Comparison of ENCODE assay signal across 1 cellular context in the genomic region with DNA sequence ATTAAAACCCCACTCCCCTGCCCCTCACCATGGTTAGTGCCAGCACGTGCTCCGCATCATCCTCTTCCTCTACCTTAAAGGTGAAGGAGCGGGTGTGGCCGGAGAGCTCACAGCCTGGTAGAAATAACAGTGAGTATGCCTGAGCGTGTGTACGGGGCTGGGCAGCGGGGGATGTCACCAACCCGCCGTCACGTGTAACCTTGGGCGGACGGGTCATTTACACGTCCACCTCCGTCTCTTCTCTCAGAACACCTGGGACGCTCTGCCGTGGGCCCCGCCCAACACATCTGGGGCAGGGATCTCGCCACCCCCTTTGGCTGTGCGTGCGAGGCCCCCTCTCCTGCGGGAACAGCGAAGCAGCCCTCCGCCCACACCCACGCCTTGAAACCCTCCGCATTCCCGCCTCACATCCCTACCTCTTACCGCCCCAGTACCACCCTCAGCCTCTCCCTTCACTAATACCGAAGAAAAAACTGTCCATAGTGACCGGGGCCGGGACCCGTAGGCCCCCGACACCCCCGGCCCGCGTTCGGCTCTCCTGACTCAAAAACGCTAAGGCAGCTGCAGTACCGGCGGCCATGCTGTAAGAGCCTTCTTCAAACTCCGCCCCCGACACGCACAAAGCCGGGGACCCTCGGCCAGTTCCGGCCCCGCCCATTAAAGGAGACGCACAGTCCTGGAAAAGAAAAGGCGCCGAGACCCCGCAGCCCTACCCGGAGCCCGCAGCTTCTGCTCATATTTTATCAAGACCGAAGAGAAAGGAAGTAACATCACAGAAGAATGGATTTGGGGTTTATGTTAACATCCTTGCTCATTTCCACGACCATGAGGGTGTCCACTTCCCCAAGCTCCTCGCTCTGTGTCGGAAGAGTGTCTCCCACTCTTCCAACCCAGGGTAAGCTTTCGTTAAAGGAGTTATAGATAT.
A peak's percentile ranks its signal among the peaks of the same experiment; 100 is the strongest.
TF ChIP-seq lines count a peak whose summit lies in the region.

A gene with protein sequence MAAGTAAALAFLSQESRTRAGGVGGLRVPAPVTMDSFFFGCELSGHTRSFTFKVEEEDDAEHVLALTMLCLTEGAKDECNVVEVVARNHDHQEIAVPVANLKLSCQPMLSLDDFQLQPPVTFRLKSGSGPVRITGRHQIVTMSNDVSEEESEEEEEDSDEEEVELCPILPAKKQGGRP (minus strand): TSS at position 636 of the 925 bp plus-strand sequence. CDS start 56 bp downstream, at position 580.

TF ChIP-seq in HepG2, 621 proteins besides CTCF, POLR2A, EP300 and RAD21 (continued from another document and continues in another):
- TF ChIP-seq CHCHD3 (CRISPR knock-in tag; IDR thresholded peaks at IDR 0.05) (no peak), ISL2 (CRISPR knock-in tag; IDR thresholded peaks at IDR 0.05) (no peak), ZNF883 (CRISPR knock-in tag; IDR thresholded peaks at IDR 0.05; ENCODE audit: not compliant biosample characterization) (no peak), ZNF567 (CRISPR knock-in tag; IDR thresholded peaks at IDR 0.05; ENCODE audit: borderline replicate concordance) (0 out of 2 replicates have a peak, but pooled peaks have one; percentile 51), HDAC2 (CRISPR knock-in tag; IDR thresholded peaks at IDR 0.05) (0 out of 2 replicates have a peak, but pooled peaks have one; percentile 34), NCOA1 (CRISPR knock-in tag; IDR thresholded peaks at IDR 0.05) (0 out of 2 replicates have a peak, but pooled peaks have one; percentile 58), ZNF780A (CRISPR knock-in tag; IDR thresholded peaks at IDR 0.05) (no peak), RFX1 (IDR thresholded peaks at IDR 0.05) (no peak), BORCS8-MEF2B (CRISPR knock-in tag; IDR thresholded peaks at IDR 0.05) (no peak), HMG20A (CRISPR knock-in tag; IDR thresholded peaks at IDR 0.05; ENCODE audit: borderline replicate concordance) (no peak), ZNF713 (CRISPR knock-in tag; IDR thresholded peaks at IDR 0.05) (no peak), YY1 (IDR thresholded peaks at IDR 0.05; ENCODE audit: insufficient read depth, insufficient replicate concordance, low read depth, low read length) (peak; percentile 95), KDM3A (CRISPR knock-in tag; IDR thresholded peaks at IDR 0.05; ENCODE audit: low read depth) (peak; percentile 23; the same call in 1 of the 2 replicates), NR3C1 (CRISPR knock-in tag; IDR thresholded peaks at IDR 0.05) (no peak), THAP11 (CRISPR knock-in tag; IDR thresholded peaks at IDR 0.05) (peak; percentile 79), ZFP41 (CRISPR knock-in tag; IDR thresholded peaks at IDR 0.05; ENCODE audit: borderline replicate concordance) (0 out of 2 replicates have a peak, but pooled peaks have one; percentile 69), ZNF256 (CRISPR knock-in tag; conservative IDR thresholded peaks at IDR 0.05) (no peak), ARNTL (CRISPR knock-in tag; IDR thresholded peaks at IDR 0.05) (no peak; the same call in 1 of the 2 replicates), ZNF580 (CRISPR knock-in tag; IDR thresholded peaks at IDR 0.05; ENCODE audit: borderline replicate concordance, low read depth) (no peak), ZNF510 (CRISPR knock-in tag; IDR thresholded peaks at IDR 0.05; ENCODE audit: low read depth) (0 out of 2 replicates have a peak, but pooled peaks have one; percentile 60), TCF7 (IDR thresholded peaks at IDR 0.05; ENCODE audit: low read depth) (no peak), ZNF556 (CRISPR knock-in tag; IDR thresholded peaks at IDR 0.05; ENCODE audit: borderline replicate concordance) (no peak; the same call in 1 of the 2 replicates), ZSCAN5A (CRISPR knock-in tag; IDR thresholded peaks at IDR 0.05; ENCODE audit: borderline replicate concordance) (no peak), DMAP1 (CRISPR knock-in tag; IDR thresholded peaks at IDR 0.05) (peak; percentile 78), ZNF761 (CRISPR knock-in tag; conservative IDR thresholded peaks at IDR 0.05) (peak; percentile 49; the same call in 1 of the 2 replicates), HNF4A (CRISPR knock-in tag; IDR thresholded peaks at IDR 0.05) (no peak), FLYWCH1 (CRISPR knock-in tag; IDR thresholded peaks at IDR 0.05) (no peak), ZKSCAN1 (IDR thresholded peaks at IDR 0.05; ENCODE audit: low read length) (no peak), MYC (CRISPR knock-in tag; IDR thresholded peaks at IDR 0.05; ENCODE audit: borderline replicate concordance) (peak; percentile 70), DPF2 (CRISPR knock-in tag; IDR thresholded peaks at IDR 0.05; ENCODE audit: borderline replicate concordance, low read depth) (no peak), KDM1A (CRISPR knock-in tag; IDR thresholded peaks at IDR 0.05) (no peak), PLSCR1 (CRISPR knock-in tag; IDR thresholded peaks at IDR 0.05; ENCODE audit: borderline replicate concordance) (no peak), NPAS2 (CRISPR knock-in tag; IDR thresholded peaks at IDR 0.05; ENCODE audit: borderline replicate concordance) (no peak), ZNF24 (IDR thresholded peaks at IDR 0.05) (no peak), KIAA2018 (CRISPR knock-in tag; IDR thresholded peaks at IDR 0.05; ENCODE audit: borderline replicate concordance) (no peak), NCOA2 (CRISPR knock-in tag; IDR thresholded peaks at IDR 0.05) (no peak; the same call in 1 of the 2 replicates)
- TF ChIP-seq, protein P1, sequence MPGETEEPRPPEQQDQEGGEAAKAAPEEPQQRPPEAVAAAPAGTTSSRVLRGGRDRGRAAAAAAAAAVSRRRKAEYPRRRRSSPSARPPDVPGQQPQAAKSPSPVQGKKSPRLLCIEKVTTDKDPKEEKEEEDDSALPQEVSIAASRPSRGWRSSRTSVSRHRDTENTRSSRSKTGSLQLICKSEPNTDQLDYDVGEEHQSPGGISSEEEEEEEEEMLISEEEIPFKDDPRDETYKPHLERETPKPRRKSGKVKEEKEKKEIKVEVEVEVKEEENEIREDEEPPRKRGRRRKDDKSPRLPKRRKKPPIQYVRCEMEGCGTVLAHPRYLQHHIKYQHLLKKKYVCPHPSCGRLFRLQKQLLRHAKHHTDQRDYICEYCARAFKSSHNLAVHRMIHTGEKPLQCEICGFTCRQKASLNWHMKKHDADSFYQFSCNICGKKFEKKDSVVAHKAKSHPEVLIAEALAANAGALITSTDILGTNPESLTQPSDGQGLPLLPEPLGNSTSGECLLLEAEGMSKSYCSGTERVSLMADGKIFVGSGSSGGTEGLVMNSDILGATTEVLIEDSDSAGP (CRISPR knock-in tag; IDR thresholded peaks at IDR 0.05; ENCODE audit: borderline replicate concordance) = peak; percentile 100
- TF ChIP-seq, protein P2, sequence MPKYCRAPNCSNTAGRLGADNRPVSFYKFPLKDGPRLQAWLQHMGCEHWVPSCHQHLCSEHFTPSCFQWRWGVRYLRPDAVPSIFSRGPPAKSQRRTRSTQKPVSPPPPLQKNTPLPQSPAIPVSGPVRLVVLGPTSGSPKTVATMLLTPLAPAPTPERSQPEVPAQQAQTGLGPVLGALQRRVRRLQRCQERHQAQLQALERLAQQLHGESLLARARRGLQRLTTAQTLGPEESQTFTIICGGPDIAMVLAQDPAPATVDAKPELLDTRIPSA (CRISPR knock-in tag; IDR thresholded peaks at IDR 0.05; ENCODE audit: borderline replicate concordance) = no peak
- TF ChIP-seq, protein P3, sequence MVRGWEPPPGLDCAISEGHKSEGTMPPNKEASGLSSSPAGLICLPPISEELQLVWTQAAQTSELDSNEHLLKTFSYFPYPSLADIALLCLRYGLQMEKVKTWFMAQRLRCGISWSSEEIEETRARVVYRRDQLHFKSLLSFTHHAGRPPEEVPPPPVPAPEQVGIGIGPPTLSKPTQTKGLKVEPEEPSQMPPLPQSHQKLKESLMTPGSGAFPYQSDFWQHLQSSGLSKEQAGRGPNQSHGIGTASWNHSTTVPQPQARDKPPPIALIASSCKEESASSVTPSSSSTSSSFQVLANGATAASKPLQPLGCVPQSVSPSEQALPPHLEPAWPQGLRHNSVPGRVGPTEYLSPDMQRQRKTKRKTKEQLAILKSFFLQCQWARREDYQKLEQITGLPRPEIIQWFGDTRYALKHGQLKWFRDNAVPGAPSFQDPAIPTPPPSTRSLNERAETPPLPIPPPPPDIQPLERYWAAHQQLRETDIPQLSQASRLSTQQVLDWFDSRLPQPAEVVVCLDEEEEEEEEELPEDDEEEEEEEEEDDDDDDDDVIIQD (CRISPR knock-in tag; IDR thresholded peaks at IDR 0.05; ENCODE audit: low read depth) = no peak
- TF ChIP-seq, protein P4, sequence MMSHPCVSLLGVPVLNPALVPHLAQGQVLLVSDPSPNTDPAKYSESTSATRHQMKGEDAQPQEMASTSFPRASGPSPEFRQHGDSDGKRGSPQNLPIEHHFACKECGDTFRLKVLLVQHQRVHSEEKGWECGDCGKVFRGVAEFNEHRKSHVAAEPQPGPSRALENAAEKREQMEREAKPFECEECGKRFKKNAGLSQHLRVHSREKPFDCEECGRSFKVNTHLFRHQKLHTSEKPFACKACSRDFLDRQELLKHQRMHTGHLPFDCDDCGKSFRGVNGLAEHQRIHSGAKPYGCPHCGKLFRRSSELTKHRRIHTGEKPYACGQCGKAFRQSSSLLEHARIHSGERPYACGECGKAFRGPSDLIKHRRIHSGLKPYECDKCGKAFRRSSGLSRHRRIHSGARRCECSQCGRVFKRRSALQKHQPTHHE (CRISPR knock-in tag; IDR thresholded peaks at IDR 0.05; ENCODE audit: borderline replicate concordance) = no peak
- TF ChIP-seq, protein P5, sequence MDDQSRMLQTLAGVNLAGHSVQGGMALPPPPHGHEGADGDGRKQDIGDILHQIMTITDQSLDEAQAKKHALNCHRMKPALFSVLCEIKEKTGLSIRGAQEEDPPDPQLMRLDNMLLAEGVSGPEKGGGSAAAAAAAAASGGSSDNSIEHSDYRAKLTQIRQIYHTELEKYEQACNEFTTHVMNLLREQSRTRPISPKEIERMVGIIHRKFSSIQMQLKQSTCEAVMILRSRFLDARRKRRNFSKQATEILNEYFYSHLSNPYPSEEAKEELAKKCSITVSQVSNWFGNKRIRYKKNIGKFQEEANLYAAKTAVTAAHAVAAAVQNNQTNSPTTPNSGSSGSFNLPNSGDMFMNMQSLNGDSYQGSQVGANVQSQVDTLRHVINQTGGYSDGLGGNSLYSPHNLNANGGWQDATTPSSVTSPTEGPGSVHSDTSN (CRISPR knock-in tag; IDR thresholded peaks at IDR 0.05; ENCODE audit: borderline replicate concordance) = no peak
